26 cellular contexts compared by ENCODE assay signal in the genomic region with DNA sequence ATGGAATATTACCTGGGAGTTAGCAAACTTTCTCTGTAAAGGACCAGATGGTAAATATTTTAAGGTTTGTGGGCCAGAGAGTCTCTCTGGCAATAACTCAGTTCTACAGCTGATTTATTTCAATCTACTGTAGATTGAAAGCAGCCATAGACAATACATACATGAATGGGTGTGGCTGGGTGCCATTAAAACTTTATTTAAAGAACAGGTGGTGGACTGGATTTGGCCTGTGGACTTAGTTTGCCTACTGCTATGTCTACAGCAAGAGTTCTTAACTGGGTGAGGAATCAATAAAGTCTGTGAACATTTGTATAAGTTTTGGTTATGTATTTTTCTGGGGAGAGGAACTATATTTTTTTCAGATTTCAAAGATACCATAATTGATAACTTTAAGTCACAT. TPM values are rescaled to one million over a fixed set of nuclear protein-coding genes. Genes with fewer than 3 reads are reported as not detected.
DNase-seq lines count a peak whose midpoint lies in the region; ATAC-seq, FAIRE-seq and TF ChIP-seq lines count a peak whose summit lies in the region.
"Had no signal": no experiment of that assay in that cellular context is flagged by ENCODE, and none has a peak within 500 bp of the region (broad histone marks: within the 10 kb centered on the region; RNA-seq: fewer than 3 reads in every experiment).

No MANE protein-coding gene starts in this region.

- peak; percentile 33 for FAIRE-seq in GM12892 (lab: Jason Lieb, UNC)
- FAIRE-seq: GM12878, GM18507, HTR-8/SVneo had no signal

- H3K9me3 ChIP-seq in colonic mucosa = no peaks in the 10 kb centered on the region
- no peaks in the 10 kb centered on the region for H3K9me3 ChIP-seq in mucosa of rectum (ENCODE audit: control insufficient read depth in 2 of 2, low read length in 2 of 2)
- H3K9me3 ChIP-seq in tibial artery = peaks cover 0 to 9% (median 4%) of the 10 kb centered on the region in 3 donors

- no peak overlapping the region for H3K9ac ChIP-seq in colonic mucosa (ENCODE audit: low read depth in 2 of 2, low read length in 2 of 2)
- H3K9ac ChIP-seq in mucosa of rectum (ENCODE audit: low read depth in 1 of 2, low read length in 2 of 2) = no peak overlapping the region
- H3K9ac ChIP-seq: BLaER1, GM23248 had no signal

- H3K27me3 ChIP-seq in colonic mucosa (no peaks in the 10 kb centered on the region), mucosa of rectum (ENCODE audit: control insufficient read depth in 2 of 2, insufficient read depth in 2 of 2, low read length in 2 of 2) (no peaks in the 10 kb centered on the region), tibial artery (no peaks in the 10 kb centered on the region)
- H3K27me3 ChIP-seq: BLaER1 had no signal

- peaks cover 10% of the 10 kb centered on the region for H3K27me3 Mint-ChIP-seq in activated CD4-positive, alpha-beta T cell treated with anti-CD3 and anti-CD28 coated beads, Interleukin-2, amount 10 ng/mL, durations not matched to agents 24 days and 14 days
- H3K27me3 Mint-ChIP-seq in nephron progenitor cell (ENCODE audit: low read depth, poor library complexity) = peaks cover 4% of the 10 kb centered on the region
- peaks cover 22% of the 10 kb centered on the region for H3K27me3 Mint-ChIP-seq in activated T-helper 17 cell treated with anti-CD3 and anti-CD28 coated beads, Interleukin-2, amount 50 U/mL, for 72 hours

- ATAC-seq in activated T-helper 17 cell treated with anti-CD3 and anti-CD28 coated beads, Interleukin-2, amount 50 U/mL, for 72 hours (replicated peaks) = no peak
- ATAC-seq: GM12878 had no signal

- intact Hi-C loops in colonic mucosa (cut with DNase I) (no loop called here), tibial artery (cut with DNase I; ENCODE audit: low total_unique reads) (no loop called here)
- intact Hi-C loops in activated CD4-positive, alpha-beta T cell treated with anti-CD3 and anti-CD28 coated beads, Interleukin-2, amount 10 ng/mL, durations not matched to agents 24 days and 14 days (cut with micrococcal nuclease) = no loop called here

- H3K27ac Mint-ChIP-seq in activated CD4-positive, alpha-beta T cell treated with anti-CD3 and anti-CD28 coated beads, Interleukin-2, amount 10 ng/mL, durations not matched to agents 24 days and 14 days = no peak overlapping the region
- no peak overlapping the region for H3K27ac Mint-ChIP-seq in nephron progenitor cell
- H3K27ac Mint-ChIP-seq in activated T-helper 17 cell treated with anti-CD3 and anti-CD28 coated beads, Interleukin-2, amount 50 U/mL, for 72 hours = no peak overlapping the region
- H3K27ac Mint-ChIP-seq: CD14-positive monocyte had no signal

- H3K27ac ChIP-seq in colonic mucosa (peak overlapping the region; percentile 34), mucosa of rectum (ENCODE audit: low read depth in 2 of 2, low read length in 2 of 2) (peak overlapping the region; percentile 9 to 45), tibial artery (peak overlapping the region; percentile 54 to 66)
- H3K27ac ChIP-seq: 22Rv1, BLaER1, GM23248 had no signal

- peaks cover 12% of the 10 kb centered on the region for H3K9me3 Mint-ChIP-seq in activated CD4-positive, alpha-beta T cell treated with anti-CD3 and anti-CD28 coated beads, Interleukin-2, amount 10 ng/mL, durations not matched to agents 24 days and 14 days
- peaks cover 23% of the 10 kb centered on the region for H3K9me3 Mint-ChIP-seq in nephron progenitor cell
- H3K9me3 Mint-ChIP-seq in activated T-helper 17 cell treated with anti-CD3 and anti-CD28 coated beads, Interleukin-2, amount 50 U/mL, for 72 hours = peaks cover 9% of the 10 kb centered on the region

- H3K4me3 Mint-ChIP-seq in activated CD4-positive, alpha-beta T cell treated with anti-CD3 and anti-CD28 coated beads, Interleukin-2, amount 10 ng/mL, durations not matched to agents 24 days and 14 days = no peak overlapping the region
- no peak overlapping the region for H3K4me3 Mint-ChIP-seq in nephron progenitor cell
- H3K4me3 Mint-ChIP-seq in activated T-helper 17 cell treated with anti-CD3 and anti-CD28 coated beads, Interleukin-2, amount 50 U/mL, for 72 hours = no peak overlapping the region
- H3K4me3 Mint-ChIP-seq: CD14-positive monocyte; CD4-positive, alpha-beta memory T cell had no signal

- H3K36me3 Mint-ChIP-seq in activated CD4-positive, alpha-beta T cell treated with anti-CD3 and anti-CD28 coated beads, Interleukin-2, amount 10 ng/mL, durations not matched to agents 24 days and 14 days (ENCODE audit: low read depth) = no peaks in the 10 kb centered on the region
- no peaks in the 10 kb centered on the region for H3K36me3 Mint-ChIP-seq in nephron progenitor cell (ENCODE audit: low read depth)
- H3K36me3 Mint-ChIP-seq in activated T-helper 17 cell treated with anti-CD3 and anti-CD28 coated beads, Interleukin-2, amount 50 U/mL, for 72 hours (ENCODE audit: low read depth) = no peaks in the 10 kb centered on the region
- H3K36me3 Mint-ChIP-seq: CD14-positive monocyte had no signal

- no peak for TF ChIP-seq POLR2A in GM12892 (IDR thresholded peaks at IDR 0.05; ENCODE audit: low read depth, low read length)

- TF ChIP-seq CTCF in colonic mucosa (IDR thresholded peaks at IDR 0.05) (no peak), tibial artery (IDR thresholded peaks at IDR 0.05) (no peak), nephron progenitor cell (IDR thresholded peaks at IDR 0.05) (no peak)

- no peaks in the 10 kb centered on the region for H3K4me1 Mint-ChIP-seq in activated CD4-positive, alpha-beta T cell treated with anti-CD3 and anti-CD28 coated beads, Interleukin-2, amount 10 ng/mL, durations not matched to agents 24 days and 14 days
- peaks cover 26% of the 10 kb centered on the region for H3K4me1 Mint-ChIP-seq in nephron progenitor cell
- H3K4me1 Mint-ChIP-seq in activated T-helper 17 cell treated with anti-CD3 and anti-CD28 coated beads, Interleukin-2, amount 50 U/mL, for 72 hours = no peaks in the 10 kb centered on the region
- H3K4me1 Mint-ChIP-seq: CD14-positive monocyte; CD4-positive, alpha-beta memory T cell had no signal

- H3K4me3 ChIP-seq in colonic mucosa = no peak overlapping the region
- no peak overlapping the region for H3K4me3 ChIP-seq in mucosa of rectum (ENCODE audit: low read length in 2 of 2)
- no peak overlapping the region for H3K4me3 ChIP-seq in tibial artery
- H3K4me3 ChIP-seq: BLaER1, GM12878, GM23248 had no signal

- DNase-seq in GM12892 (ENCODE audit: insufficient read length) = no peak
- DNase-seq in colonic mucosa = no peak
- no peak for DNase-seq in tibial artery
- DNase-seq in activated CD4-positive, alpha-beta T cell treated with anti-CD3 and anti-CD28 coated beads, Interleukin-2, amount 10 ng/mL, durations not matched to agents 24 days and 14 days = no peak
- DNase-seq in nephron progenitor cell = no peak
- DNase-seq: Calu3; CD4-positive, alpha-beta memory T cell; DMS 273 treated with DMSO at 0.1 percent for 48 hours; DMS53; DND-41; EL; GM23248; HCEC 1CT; IMR-90 had no signal

- H3K4me1 ChIP-seq in colonic mucosa (no peaks in the 10 kb centered on the region), mucosa of rectum (ENCODE audit: control insufficient read depth in 2 of 2, insufficient read depth in 2 of 2, low read length in 2 of 2) (peaks cover 4 to 16% of the 10 kb centered on the region in 2 donors), tibial artery (peaks cover 0 to 39% (median 14%) of the 10 kb centered on the region in 4 donors)
- H3K4me1 ChIP-seq: BLaER1 had no signal

- no peaks in the 10 kb centered on the region for H3K36me3 ChIP-seq in colonic mucosa
- no peaks in the 10 kb centered on the region for H3K36me3 ChIP-seq in mucosa of rectum (ENCODE audit: control insufficient read depth in 2 of 2, insufficient read depth in 2 of 2, low read length in 2 of 2)
- no peaks in the 10 kb centered on the region for H3K36me3 ChIP-seq in tibial artery
- H3K36me3 ChIP-seq: BLaER1 had no signal

RNA-seq across cellular contexts. Expression of gene SLC22A2, which starts 55.1 kb away (rescaled TPM):
- polyA plus RNA-seq in GM12892 (2012; ENCODE audit: missing spikeins) = not detected
- total RNA-seq in colonic mucosa = not detected
- total RNA-seq in activated CD4-positive, alpha-beta T cell treated with anti-CD3 and anti-CD28 coated beads, Interleukin-2, amount 10 ng/mL, durations not matched to agents 24 days and 14 days = not detected in 2 replicates
- total RNA-seq in activated T-helper 17 cell treated with anti-CD3 and anti-CD28 coated beads, Interleukin-2, amount 50 U/mL, for 72 hours = not detected
- total RNA-seq: A673; Calu3; CD4-positive, alpha-beta memory T cell; G401; GM12878; GM23248; H4; IMR-90 had no signal
- polyA plus RNA-seq: AG04450; CD14-positive monocyte; CD4-positive, alpha-beta memory T cell; GM23248; IMR-90 had no signal
